ENCODE assay signal across 10 cellular contexts in the genomic region with DNA sequence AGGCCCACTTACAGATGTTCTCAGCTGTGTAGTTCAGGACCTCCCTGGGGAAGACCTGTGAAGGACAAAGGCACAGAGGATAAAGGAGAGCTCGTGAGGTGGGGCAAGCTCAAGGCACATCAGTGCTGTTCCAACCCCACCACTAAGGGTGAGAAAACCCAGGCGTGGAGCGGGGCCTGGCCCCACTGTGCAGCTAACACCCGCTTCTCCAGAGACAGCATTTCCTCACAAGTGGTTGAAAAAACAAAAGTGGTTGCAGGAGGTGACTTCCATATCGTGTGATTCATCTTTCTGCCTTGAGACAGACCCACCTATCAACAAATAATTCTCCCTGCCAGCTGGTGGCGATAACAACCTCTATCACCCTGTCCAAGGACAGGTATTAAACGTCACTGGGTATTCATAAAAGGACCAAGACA. TPM values are rescaled to one million over a fixed set of nuclear protein-coding genes. Genes with fewer than 3 reads are reported as not detected.
DNase-seq lines count a peak whose midpoint lies in the region; ATAC-seq lines count a peak whose summit lies in the region.
"Had no signal": no experiment of that assay in that cellular context is flagged by ENCODE, and none has a peak within 500 bp of the region (broad histone marks: within the 10 kb centered on the region; RNA-seq: fewer than 3 reads in every experiment).

No MANE protein-coding gene starts in this region.

- H2AFZ ChIP-seq in GM23248: no peak overlapping the region

- no peaks in the 10 kb centered on the region for H3K4me1 ChIP-seq in GM23248 (ENCODE audit: insufficient read depth)

- H3K9ac ChIP-seq in GM23248: no peak overlapping the region

- H3K9me3 Mint-ChIP-seq in activated CD8-positive, alpha-beta T cell treated with anti-CD3 and anti-CD28 coated beads, Interleukin-2, amount 10 ng/mL, durations not matched to agents 7 days and 5 days (ENCODE audit: insufficient read depth): no peaks in the 10 kb centered on the region

- peaks cover 81% of the 10 kb centered on the region for H3K79me2 ChIP-seq in GM23248 (ENCODE audit: insufficient read depth)

- CTCF ChIA-PET in activated CD8-positive, alpha-beta T cell treated with anti-CD3 and anti-CD28 coated beads, Interleukin-2, amount 10 ng/mL, durations not matched to agents 7 days and 5 days (lab: Charles Lee): interaction anchor here (0.8 to 3.0 kb wide), 12 partner anchors 9 to 223 kb away, joined by 3 to 20 read pairs (median 4); a partner anchor contains a TSS

- peaks cover 57% of the 10 kb centered on the region for H3K36me3 Mint-ChIP-seq in activated CD8-positive, alpha-beta T cell treated with anti-CD3 and anti-CD28 coated beads, Interleukin-2, amount 10 ng/mL, durations not matched to agents 7 days and 5 days (ENCODE audit: low read depth)

- peak; percentile 57 for ATAC-seq in activated CD8-positive, alpha-beta T cell treated with anti-CD3 and anti-CD28 coated beads, Interleukin-2, amount 10 ng/mL, durations not matched to agents 7 days and 5 days
- no peak for ATAC-seq in HG03432 (IDR thresholded peaks at IDR 0.05; ENCODE audit: unreplicated experiment)

- in situ Hi-C loops in GM23248 (cut with MboI): loop anchor here (25.0 kb wide), 1 partner anchor 736 kb away; no protein-coding TSS in a partner anchor

- POLR2A ChIA-PET in activated CD8-positive, alpha-beta T cell treated with anti-CD3 and anti-CD28 coated beads, Interleukin-2, amount 10 ng/mL, durations not matched to agents 7 days and 5 days (lab: Charles Lee): interaction anchor here (1.0 kb wide), 1 partner anchor 13 kb away, joined by 5 read pairs; no protein-coding TSS in a partner anchor

- H3K4me1 Mint-ChIP-seq in activated CD8-positive, alpha-beta T cell treated with anti-CD3 and anti-CD28 coated beads, Interleukin-2, amount 10 ng/mL, durations not matched to agents 7 days and 5 days (ENCODE audit: low read depth): peaks cover 43% of the 10 kb centered on the region

- DNase-seq in A172 (ENCODE audit: low spot score) (peak; percentile 43), GM23248 (peak; percentile 27), iris pigment epithelial cell (ENCODE audit: low read depth) (peak; percentile 73), 8988T (no peak), SKM-1 (lab: John Stamatoyannopoulos, UW; ENCODE audit: unreplicated experiment) (no peak), NCI-H82 treated with DMSO at 0.1 percent for 48 hours (lab: John Stamatoyannopoulos, UW; ENCODE audit: unreplicated experiment) (no peak)
- DNase-seq in activated CD8-positive, alpha-beta T cell treated with anti-CD3 and anti-CD28 coated beads, Interleukin-2, amount 10 ng/mL, durations not matched to agents 7 days and 5 days: peak; percentile 44
- DNase-seq: NCI-H1092 had no signal

- no peaks in the 10 kb centered on the region for H3K27me3 ChIP-seq in GM23248 (replicated peaks; ENCODE audit: insufficient read depth)

- 70 to 72% methylated on average over 7 of the region's 7 CpGs for WGBS in GM23248 (ENCODE audit: low coverage in 1 of 2, low lambda C conversion rate in 2 of 2, missing lambda C conversion rate in 2 of 2), 2 experiments

- no peak overlapping the region for H3K4me3 ChIP-seq in GM23248

- no peak overlapping the region for H3K4me2 ChIP-seq in GM23248 (ENCODE audit: unreplicated experiment)

- no peak overlapping the region for H3K4me3 Mint-ChIP-seq in activated CD8-positive, alpha-beta T cell treated with anti-CD3 and anti-CD28 coated beads, Interleukin-2, amount 10 ng/mL, durations not matched to agents 7 days and 5 days

- H3F3A ChIP-seq in GM23248 (ENCODE audit: insufficient read depth): no peaks in the 10 kb centered on the region

- peaks cover 4% of the 10 kb centered on the region; the same call in 1 of the 2 replicates for H4K20me1 ChIP-seq in GM23248 (ENCODE audit: insufficient read depth)

- H3K27ac ChIP-seq in GM23248: no peak overlapping the region
- H3K27ac ChIP-seq: epithelial cell of prostate had no signal

- H3K27me3 Mint-ChIP-seq in activated CD8-positive, alpha-beta T cell treated with anti-CD3 and anti-CD28 coated beads, Interleukin-2, amount 10 ng/mL, durations not matched to agents 7 days and 5 days (ENCODE audit: low read depth): no peaks in the 10 kb centered on the region

- H3K36me3 ChIP-seq in GM23248 (ENCODE audit: low read depth): peaks cover 51% of the 10 kb centered on the region

- no peaks in the 10 kb centered on the region for H3K9me3 ChIP-seq in GM23248 (ENCODE audit: low read depth)

- no peaks in the 10 kb centered on the region for H3K9me2 ChIP-seq in GM23248 (ENCODE audit: insufficient read depth)

- H3K27ac Mint-ChIP-seq in activated CD8-positive, alpha-beta T cell treated with anti-CD3 and anti-CD28 coated beads, Interleukin-2, amount 10 ng/mL, durations not matched to agents 7 days and 5 days: peak overlapping the region; percentile 27

RNA-seq across cellular contexts. Expression of a gene that starts 30.0 kb away (rescaled TPM):
- total RNA-seq in A172 (2014; rRNA removed; shearing (Covaris generic)): 20.7 and 30.9 TPM in 2 replicates
- total RNA-seq in GM23248 (2014; rRNA removed; shearing (Covaris generic)): 5.9 and 6.7 TPM in 2 replicates
- 5.3 and 5.4 TPM in 2 replicates for polyA plus RNA-seq in GM23248 (2016; fragmentation: Nextera tagmentation; extraction: Ambion mirVana)
- total RNA-seq in activated CD8-positive, alpha-beta T cell treated with anti-CD3 and anti-CD28 coated beads, Interleukin-2, amount 10 ng/mL, durations not matched to agents 7 days and 5 days: 10 to 100 TPM; 27.3 to 28.9 TPM

RNA-seq across cellular contexts. Expression of a gene that starts 44.4 kb away (rescaled TPM):
- total RNA-seq in A172 (2014; rRNA removed; shearing (Covaris generic)): 33.8 and 35.9 TPM in 2 replicates
- total RNA-seq in GM23248 (2014; rRNA removed; shearing (Covaris generic)): 24.5 and 28.6 TPM in 2 replicates
- 24.4 and 25.9 TPM in 2 replicates for polyA plus RNA-seq in GM23248 (2016; fragmentation: Nextera tagmentation; extraction: Ambion mirVana)
- 10 to 100 TPM; 30.1 to 34.4 TPM for total RNA-seq in activated CD8-positive, alpha-beta T cell treated with anti-CD3 and anti-CD28 coated beads, Interleukin-2, amount 10 ng/mL, durations not matched to agents 7 days and 5 days

Comparison
In these comparisons a context has a peak if more than half of its experiments do, and no peak if none do; other contexts are left out.
1. DNase-seq: peak in A172 (single experiment), GM23248 (single experiment), activated CD8-positive, alpha-beta T cell treated with anti-CD3 and anti-CD28 coated beads, Interleukin-2, amount 10 ng/mL, durations not matched to agents 7 days and 5 days (single experiment) and iris pigment epithelial cell (single experiment); none in 8988T (single experiment), SKM-1 (single experiment) and NCI-H82 treated with DMSO at 0.1 percent for 48 hours (single experiment).